In the genomic region with DNA sequence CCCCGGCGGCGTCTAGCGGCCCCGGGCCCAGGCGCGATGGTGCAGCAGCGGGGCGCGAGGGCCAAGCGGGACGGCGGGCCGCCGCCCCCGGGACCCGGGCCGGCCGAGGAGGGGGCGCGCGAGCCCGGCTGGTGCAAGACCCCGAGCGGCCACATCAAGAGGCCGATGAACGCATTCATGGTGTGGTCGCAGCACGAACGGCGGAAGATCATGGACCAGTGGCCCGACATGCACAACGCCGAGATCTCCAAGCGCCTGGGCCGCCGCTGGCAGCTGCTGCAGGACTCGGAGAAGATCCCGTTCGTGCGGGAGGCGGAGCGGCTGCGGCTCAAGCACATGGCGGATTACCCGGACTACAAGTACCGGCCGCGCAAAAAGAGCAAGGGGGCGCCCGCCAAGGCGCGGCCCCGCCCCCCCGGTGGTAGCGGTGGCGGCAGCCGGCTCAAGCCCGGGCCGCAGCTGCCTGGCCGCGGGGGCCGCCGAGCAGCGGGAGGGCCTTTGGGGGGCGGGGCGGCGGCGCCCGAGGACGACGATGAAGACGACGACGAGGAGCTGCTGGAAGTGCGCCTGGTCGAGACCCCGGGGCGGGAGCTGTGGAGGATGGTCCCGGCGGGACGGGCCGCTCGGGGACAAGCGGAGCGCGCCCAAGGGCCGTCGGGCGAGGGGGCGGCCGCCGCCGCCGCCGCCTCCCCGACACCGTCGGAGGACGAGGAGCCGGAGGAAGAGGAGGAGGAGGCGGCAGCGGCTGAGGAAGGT, we compare ENCODE assay signal across 1 cellular context.
TF ChIP-seq lines count a peak whose summit lies in the region.

No MANE protein-coding gene starts in this region.

TF ChIP-seq in HepG2, 621 proteins besides CTCF, POLR2A, EP300 and RAD21 (continued from another document and continues in another):
- TF ChIP-seq, protein P1, sequence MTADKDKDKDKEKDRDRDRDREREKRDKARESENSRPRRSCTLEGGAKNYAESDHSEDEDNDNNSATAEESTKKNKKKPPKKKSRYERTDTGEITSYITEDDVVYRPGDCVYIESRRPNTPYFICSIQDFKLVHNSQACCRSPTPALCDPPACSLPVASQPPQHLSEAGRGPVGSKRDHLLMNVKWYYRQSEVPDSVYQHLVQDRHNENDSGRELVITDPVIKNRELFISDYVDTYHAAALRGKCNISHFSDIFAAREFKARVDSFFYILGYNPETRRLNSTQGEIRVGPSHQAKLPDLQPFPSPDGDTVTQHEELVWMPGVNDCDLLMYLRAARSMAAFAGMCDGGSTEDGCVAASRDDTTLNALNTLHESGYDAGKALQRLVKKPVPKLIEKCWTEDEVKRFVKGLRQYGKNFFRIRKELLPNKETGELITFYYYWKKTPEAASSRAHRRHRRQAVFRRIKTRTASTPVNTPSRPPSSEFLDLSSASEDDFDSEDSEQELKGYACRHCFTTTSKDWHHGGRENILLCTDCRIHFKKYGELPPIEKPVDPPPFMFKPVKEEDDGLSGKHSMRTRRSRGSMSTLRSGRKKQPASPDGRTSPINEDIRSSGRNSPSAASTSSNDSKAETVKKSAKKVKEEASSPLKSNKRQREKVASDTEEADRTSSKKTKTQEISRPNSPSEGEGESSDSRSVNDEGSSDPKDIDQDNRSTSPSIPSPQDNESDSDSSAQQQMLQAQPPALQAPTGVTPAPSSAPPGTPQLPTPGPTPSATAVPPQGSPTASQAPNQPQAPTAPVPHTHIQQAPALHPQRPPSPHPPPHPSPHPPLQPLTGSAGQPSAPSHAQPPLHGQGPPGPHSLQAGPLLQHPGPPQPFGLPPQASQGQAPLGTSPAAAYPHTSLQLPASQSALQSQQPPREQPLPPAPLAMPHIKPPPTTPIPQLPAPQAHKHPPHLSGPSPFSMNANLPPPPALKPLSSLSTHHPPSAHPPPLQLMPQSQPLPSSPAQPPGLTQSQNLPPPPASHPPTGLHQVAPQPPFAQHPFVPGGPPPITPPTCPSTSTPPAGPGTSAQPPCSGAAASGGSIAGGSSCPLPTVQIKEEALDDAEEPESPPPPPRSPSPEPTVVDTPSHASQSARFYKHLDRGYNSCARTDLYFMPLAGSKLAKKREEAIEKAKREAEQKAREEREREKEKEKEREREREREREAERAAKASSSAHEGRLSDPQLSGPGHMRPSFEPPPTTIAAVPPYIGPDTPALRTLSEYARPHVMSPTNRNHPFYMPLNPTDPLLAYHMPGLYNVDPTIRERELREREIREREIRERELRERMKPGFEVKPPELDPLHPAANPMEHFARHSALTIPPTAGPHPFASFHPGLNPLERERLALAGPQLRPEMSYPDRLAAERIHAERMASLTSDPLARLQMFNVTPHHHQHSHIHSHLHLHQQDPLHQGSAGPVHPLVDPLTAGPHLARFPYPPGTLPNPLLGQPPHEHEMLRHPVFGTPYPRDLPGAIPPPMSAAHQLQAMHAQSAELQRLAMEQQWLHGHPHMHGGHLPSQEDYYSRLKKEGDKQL (CRISPR knock-in tag; IDR thresholded peaks at IDR 0.05; ENCODE audit: low read depth): no peak
- TF ChIP-seq ZNF101 (CRISPR knock-in tag; IDR thresholded peaks at IDR 0.05; ENCODE audit: borderline replicate concordance, low read depth) (no peak), ZC3H13 (CRISPR knock-in tag; IDR thresholded peaks at IDR 0.05) (peak; percentile 97), CEBPG (CRISPR knock-in tag; IDR thresholded peaks at IDR 0.05) (no peak), ZNF781 (CRISPR knock-in tag; IDR thresholded peaks at IDR 0.05; ENCODE audit: borderline replicate concordance, not compliant biosample characterization) (no peak), ZBTB42 (CRISPR knock-in tag; IDR thresholded peaks at IDR 0.05) (no peak), ETV5 (CRISPR knock-in tag; IDR thresholded peaks at IDR 0.05; ENCODE audit: borderline replicate concordance) (no peak), MXD3 (CRISPR knock-in tag; IDR thresholded peaks at IDR 0.05) (no peak; the same call in 1 of the 2 replicates), SIX4 (CRISPR knock-in tag; IDR thresholded peaks at IDR 0.05) (no peak), ZKSCAN1 (IDR thresholded peaks at IDR 0.05; ENCODE audit: low read length) (no peak), HNF4G (IDR thresholded peaks at IDR 0.05; ENCODE audit: borderline replicate concordance, low read depth, low read length) (no peak), HNF4G (CRISPR knock-in tag; IDR thresholded peaks at IDR 0.05; ENCODE audit: borderline replicate concordance, low read depth) (no peak), KDM5A (IDR thresholded peaks at IDR 0.05; ENCODE audit: borderline replicate concordance, low read length) (no peak), ZNF354B (CRISPR knock-in tag; IDR thresholded peaks at IDR 0.05) (no peak), ZNF563 (CRISPR knock-in tag; IDR thresholded peaks at IDR 0.05) (no peak), ISL2 (CRISPR knock-in tag; IDR thresholded peaks at IDR 0.05) (no peak; the same call in 1 of the 2 replicates), ZNF451 (CRISPR knock-in tag; IDR thresholded peaks at IDR 0.05) (no peak; the same call in 1 of the 2 replicates), SAFB2 (CRISPR knock-in tag; IDR thresholded peaks at IDR 0.05; ENCODE audit: borderline replicate concordance, low read depth) (no peak; the same call in 1 of the 2 replicates), ZNF639 (CRISPR knock-in tag; conservative IDR thresholded peaks at IDR 0.05) (0 out of 2 replicates have a peak, but pooled peaks have one; percentile 11), ZNF609 (CRISPR knock-in tag; IDR thresholded peaks at IDR 0.05; ENCODE audit: borderline replicate concordance) (peak; percentile 53; the same call in 1 of the 2 replicates), ZBTB8A (CRISPR knock-in tag; IDR thresholded peaks at IDR 0.05; ENCODE audit: borderline replicate concordance, low read depth) (no peak), ZNF367 (CRISPR knock-in tag; IDR thresholded peaks at IDR 0.05; ENCODE audit: borderline replicate concordance) (no peak; the same call in 1 of the 2 replicates), ZNF747 (CRISPR knock-in tag; IDR thresholded peaks at IDR 0.05; ENCODE audit: borderline replicate concordance) (no peak; the same call in 1 of the 2 replicates), KAT2B (IDR thresholded peaks at IDR 0.05; ENCODE audit: borderline replicate concordance, low read depth, low read length) (no peak), HIVEP1 (CRISPR knock-in tag; IDR thresholded peaks at IDR 0.05) (no peak), SAP130 (CRISPR knock-in tag; IDR thresholded peaks at IDR 0.05; ENCODE audit: low read depth) (peak; percentile 38), ZNF484 (CRISPR knock-in tag; IDR thresholded peaks at IDR 0.05; ENCODE audit: borderline replicate concordance, low read depth) (no peak), RNF219 (CRISPR knock-in tag; IDR thresholded peaks at IDR 0.05) (peak; percentile 34; the same call in 1 of the 2 replicates), ZNF138 (CRISPR knock-in tag; IDR thresholded peaks at IDR 0.05; ENCODE audit: low read depth) (peak; percentile 34), RAD51 (IDR thresholded peaks at IDR 0.05; ENCODE audit: borderline replicate concordance) (no peak), SRF (IDR thresholded peaks at IDR 0.05; ENCODE audit: low read depth, low read length) (no peak), ZNF75D (CRISPR knock-in tag; IDR thresholded peaks at IDR 0.05; ENCODE audit: borderline replicate concordance) (no peak), SALL2 (CRISPR knock-in tag; IDR thresholded peaks at IDR 0.05) (peak; percentile 28; the same call in 1 of the 2 replicates), RNF2 (conservative IDR thresholded peaks at IDR 0.05; ENCODE audit: low read depth) (no peak; the same call in 1 of the 2 replicates)
- TF ChIP-seq, protein P2, sequence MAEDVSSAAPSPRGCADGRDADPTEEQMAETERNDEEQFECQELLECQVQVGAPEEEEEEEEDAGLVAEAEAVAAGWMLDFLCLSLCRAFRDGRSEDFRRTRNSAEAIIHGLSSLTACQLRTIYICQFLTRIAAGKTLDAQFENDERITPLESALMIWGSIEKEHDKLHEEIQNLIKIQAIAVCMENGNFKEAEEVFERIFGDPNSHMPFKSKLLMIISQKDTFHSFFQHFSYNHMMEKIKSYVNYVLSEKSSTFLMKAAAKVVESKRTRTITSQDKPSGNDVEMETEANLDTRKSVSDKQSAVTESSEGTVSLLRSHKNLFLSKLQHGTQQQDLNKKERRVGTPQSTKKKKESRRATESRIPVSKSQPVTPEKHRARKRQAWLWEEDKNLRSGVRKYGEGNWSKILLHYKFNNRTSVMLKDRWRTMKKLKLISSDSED (CRISPR knock-in tag; IDR thresholded peaks at IDR 0.05): peak; percentile 89; the same call in 1 of the 2 replicates
- TF ChIP-seq, protein P3, sequence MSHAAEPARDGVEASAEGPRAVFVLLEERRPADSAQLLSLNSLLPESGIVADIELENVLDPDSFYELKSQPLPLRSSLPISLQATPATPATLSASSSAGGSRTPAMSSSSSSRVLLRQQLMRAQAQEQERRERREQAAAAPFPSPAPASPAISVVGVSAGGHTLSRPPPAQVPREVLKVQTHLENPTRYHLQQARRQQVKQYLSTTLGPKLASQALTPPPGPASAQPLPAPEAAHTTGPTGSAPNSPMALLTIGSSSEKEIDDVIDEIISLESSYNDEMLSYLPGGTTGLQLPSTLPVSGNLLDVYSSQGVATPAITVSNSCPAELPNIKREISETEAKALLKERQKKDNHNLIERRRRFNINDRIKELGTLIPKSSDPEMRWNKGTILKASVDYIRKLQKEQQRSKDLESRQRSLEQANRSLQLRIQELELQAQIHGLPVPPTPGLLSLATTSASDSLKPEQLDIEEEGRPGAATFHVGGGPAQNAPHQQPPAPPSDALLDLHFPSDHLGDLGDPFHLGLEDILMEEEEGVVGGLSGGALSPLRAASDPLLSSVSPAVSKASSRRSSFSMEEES (CRISPR knock-in tag; IDR thresholded peaks at IDR 0.05): no peak
- TF ChIP-seq, protein P4, sequence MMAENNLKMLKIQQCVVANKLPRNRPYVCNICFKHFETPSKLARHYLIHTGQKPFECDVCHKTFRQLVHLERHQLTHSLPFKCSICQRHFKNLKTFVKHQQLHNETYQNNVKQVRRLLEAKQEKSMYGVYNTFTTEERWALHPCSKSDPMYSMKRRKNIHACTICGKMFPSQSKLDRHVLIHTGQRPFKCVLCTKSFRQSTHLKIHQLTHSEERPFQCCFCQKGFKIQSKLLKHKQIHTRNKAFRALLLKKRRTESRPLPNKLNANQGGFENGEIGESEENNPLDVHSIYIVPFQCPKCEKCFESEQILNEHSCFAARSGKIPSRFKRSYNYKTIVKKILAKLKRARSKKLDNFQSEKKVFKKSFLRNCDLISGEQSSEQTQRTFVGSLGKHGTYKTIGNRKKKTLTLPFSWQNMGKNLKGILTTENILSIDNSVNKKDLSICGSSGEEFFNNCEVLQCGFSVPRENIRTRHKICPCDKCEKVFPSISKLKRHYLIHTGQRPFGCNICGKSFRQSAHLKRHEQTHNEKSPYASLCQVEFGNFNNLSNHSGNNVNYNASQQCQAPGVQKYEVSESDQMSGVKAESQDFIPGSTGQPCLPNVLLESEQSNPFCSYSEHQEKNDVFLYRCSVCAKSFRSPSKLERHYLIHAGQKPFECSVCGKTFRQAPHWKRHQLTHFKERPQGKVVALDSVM (CRISPR knock-in tag; IDR thresholded peaks at IDR 0.05): no peak
